ENCODE assay signal across 1 cellular context in the genomic region with DNA sequence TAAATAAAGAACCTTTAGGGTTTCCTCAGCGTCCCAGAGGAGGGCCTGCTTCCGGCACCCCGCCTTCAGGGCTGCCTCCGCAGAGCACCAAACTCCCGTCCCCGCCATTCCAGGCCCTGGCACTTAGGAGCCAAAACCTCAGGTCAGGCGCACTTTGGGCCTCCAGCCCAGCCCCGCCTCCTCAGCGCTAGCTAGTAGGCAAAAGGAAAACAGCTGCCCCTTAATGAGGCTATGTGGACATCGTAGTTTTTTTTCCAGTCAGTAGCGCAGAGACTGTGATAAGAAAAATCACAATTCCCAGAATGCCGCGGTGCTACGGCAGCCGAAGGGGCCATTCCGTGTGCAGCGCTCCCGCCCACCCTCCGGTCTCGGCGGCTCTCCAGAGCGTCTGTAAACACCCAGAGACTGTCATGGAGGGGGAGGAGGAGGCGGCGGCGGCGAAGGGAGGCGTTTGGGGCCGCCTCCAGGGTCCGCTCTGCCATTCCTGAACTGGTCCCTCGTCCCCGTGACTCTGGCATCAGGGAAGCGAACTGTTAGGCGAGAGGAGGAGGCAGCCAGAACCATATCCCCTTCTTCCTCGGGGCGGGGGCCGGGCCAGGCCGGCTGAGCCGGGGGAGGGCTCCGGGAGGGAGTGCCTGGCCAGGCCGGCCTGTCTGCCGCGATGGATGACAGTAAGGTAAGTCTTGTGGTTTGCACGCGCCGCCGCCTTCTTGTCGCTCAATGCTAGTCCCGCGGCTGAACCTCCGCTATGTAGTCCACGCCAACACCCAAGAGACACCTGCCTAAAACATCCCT.
A peak's percentile ranks its signal among the peaks of the same experiment; 100 is the strongest.
TF ChIP-seq lines count a peak whose summit lies in the region.

A gene with protein sequence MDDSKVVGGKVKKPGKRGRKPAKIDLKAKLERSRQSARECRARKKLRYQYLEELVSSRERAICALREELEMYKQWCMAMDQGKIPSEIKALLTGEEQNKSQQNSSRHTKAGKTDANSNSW (plus strand): TSS at position 365 of the 795 bp plus-strand sequence. CDS start 297 bp downstream, at position 662.

TF ChIP-seq in HepG2, 621 proteins besides CTCF, POLR2A, EP300 and RAD21 (continued from another document and continues in another):
- TF ChIP-seq, protein P1, sequence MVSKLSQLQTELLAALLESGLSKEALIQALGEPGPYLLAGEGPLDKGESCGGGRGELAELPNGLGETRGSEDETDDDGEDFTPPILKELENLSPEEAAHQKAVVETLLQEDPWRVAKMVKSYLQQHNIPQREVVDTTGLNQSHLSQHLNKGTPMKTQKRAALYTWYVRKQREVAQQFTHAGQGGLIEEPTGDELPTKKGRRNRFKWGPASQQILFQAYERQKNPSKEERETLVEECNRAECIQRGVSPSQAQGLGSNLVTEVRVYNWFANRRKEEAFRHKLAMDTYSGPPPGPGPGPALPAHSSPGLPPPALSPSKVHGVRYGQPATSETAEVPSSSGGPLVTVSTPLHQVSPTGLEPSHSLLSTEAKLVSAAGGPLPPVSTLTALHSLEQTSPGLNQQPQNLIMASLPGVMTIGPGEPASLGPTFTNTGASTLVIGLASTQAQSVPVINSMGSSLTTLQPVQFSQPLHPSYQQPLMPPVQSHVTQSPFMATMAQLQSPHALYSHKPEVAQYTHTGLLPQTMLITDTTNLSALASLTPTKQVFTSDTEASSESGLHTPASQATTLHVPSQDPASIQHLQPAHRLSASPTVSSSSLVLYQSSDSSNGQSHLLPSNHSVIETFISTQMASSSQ (IDR thresholded peaks at IDR 0.05; ENCODE audit: low read depth) = no peak
- TF ChIP-seq, protein P1 (CRISPR knock-in tag; IDR thresholded peaks at IDR 0.05; ENCODE audit: borderline replicate concordance) = peak; percentile 80; the same call in 1 of the 2 replicates
- TF ChIP-seq TAF1 (CRISPR knock-in tag; IDR thresholded peaks at IDR 0.05) = peak; percentile 65
- TF ChIP-seq, protein P2, sequence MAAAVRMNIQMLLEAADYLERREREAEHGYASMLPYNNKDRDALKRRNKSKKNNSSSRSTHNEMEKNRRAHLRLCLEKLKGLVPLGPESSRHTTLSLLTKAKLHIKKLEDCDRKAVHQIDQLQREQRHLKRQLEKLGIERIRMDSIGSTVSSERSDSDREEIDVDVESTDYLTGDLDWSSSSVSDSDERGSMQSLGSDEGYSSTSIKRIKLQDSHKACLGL (CRISPR knock-in tag; IDR thresholded peaks at IDR 0.05) = no peak; the same call in 1 of the 2 replicates
- TF ChIP-seq, protein P3, sequence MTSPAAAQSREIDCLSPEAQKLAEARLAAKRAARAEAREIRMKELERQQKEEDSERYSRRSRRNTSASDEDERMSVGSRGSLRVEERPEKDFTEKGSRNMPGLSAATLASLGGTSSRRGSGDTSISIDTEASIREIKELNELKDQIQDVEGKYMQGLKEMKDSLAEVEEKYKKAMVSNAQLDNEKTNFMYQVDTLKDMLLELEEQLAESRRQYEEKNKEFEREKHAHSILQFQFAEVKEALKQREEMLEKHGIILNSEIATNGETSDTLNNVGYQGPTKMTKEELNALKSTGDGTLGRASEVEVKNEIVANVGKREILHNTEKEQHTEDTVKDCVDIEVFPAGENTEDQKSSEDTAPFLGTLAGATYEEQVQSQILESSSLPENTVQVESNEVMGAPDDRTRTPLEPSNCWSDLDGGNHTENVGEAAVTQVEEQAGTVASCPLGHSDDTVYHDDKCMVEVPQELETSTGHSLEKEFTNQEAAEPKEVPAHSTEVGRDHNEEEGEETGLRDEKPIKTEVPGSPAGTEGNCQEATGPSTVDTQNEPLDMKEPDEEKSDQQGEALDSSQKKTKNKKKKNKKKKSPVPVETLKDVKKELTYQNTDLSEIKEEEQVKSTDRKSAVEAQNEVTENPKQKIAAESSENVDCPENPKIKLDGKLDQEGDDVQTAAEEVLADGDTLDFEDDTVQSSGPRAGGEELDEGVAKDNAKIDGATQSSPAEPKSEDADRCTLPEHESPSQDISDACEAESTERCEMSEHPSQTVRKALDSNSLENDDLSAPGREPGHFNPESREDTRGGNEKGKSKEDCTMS (CRISPR knock-in tag; conservative IDR thresholded peaks at IDR 0.05) = no peak
- no peak for TF ChIP-seq ZNF83 (CRISPR knock-in tag; IDR thresholded peaks at IDR 0.05; ENCODE audit: borderline replicate concordance)
- TF ChIP-seq, protein P4, sequence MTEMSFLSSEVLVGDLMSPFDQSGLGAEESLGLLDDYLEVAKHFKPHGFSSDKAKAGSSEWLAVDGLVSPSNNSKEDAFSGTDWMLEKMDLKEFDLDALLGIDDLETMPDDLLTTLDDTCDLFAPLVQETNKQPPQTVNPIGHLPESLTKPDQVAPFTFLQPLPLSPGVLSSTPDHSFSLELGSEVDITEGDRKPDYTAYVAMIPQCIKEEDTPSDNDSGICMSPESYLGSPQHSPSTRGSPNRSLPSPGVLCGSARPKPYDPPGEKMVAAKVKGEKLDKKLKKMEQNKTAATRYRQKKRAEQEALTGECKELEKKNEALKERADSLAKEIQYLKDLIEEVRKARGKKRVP (CRISPR knock-in tag; IDR thresholded peaks at IDR 0.05) = peak in 1 of 2 experiments; percentile 57; a peak in 1 of 4 replicates
- peak; percentile 84; the same call in 1 of the 2 replicates for TF ChIP-seq TARDBP (CRISPR knock-in tag; IDR thresholded peaks at IDR 0.05)
- TF ChIP-seq JUND (CRISPR knock-in tag; IDR thresholded peaks at IDR 0.05) = 0 out of 2 replicates have a peak, but pooled peaks have one; percentile 40
- peak; percentile 96 for TF ChIP-seq FOXA3 (CRISPR knock-in tag; IDR thresholded peaks at IDR 0.05)
- peak; percentile 77 for TF ChIP-seq ZNF292 (CRISPR knock-in tag; IDR thresholded peaks at IDR 0.05; ENCODE audit: borderline replicate concordance, low read depth)
- TF ChIP-seq SKI (IDR thresholded peaks at IDR 0.05; ENCODE audit: partially characterized antibody) = peak; percentile 93
- peak; percentile 57; the same call in 1 of the 2 replicates for TF ChIP-seq TBX3 (IDR thresholded peaks at IDR 0.05; ENCODE audit: borderline replicate concordance)
- no peak for TF ChIP-seq PRMT3 (CRISPR knock-in tag; IDR thresholded peaks at IDR 0.05; ENCODE audit: borderline replicate concordance, low read depth)
- TF ChIP-seq, protein P5, sequence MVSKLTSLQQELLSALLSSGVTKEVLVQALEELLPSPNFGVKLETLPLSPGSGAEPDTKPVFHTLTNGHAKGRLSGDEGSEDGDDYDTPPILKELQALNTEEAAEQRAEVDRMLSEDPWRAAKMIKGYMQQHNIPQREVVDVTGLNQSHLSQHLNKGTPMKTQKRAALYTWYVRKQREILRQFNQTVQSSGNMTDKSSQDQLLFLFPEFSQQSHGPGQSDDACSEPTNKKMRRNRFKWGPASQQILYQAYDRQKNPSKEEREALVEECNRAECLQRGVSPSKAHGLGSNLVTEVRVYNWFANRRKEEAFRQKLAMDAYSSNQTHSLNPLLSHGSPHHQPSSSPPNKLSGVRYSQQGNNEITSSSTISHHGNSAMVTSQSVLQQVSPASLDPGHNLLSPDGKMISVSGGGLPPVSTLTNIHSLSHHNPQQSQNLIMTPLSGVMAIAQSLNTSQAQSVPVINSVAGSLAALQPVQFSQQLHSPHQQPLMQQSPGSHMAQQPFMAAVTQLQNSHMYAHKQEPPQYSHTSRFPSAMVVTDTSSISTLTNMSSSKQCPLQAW (CRISPR knock-in tag; IDR thresholded peaks at IDR 0.05) = peak; percentile 96
- TF ChIP-seq, protein P6, sequence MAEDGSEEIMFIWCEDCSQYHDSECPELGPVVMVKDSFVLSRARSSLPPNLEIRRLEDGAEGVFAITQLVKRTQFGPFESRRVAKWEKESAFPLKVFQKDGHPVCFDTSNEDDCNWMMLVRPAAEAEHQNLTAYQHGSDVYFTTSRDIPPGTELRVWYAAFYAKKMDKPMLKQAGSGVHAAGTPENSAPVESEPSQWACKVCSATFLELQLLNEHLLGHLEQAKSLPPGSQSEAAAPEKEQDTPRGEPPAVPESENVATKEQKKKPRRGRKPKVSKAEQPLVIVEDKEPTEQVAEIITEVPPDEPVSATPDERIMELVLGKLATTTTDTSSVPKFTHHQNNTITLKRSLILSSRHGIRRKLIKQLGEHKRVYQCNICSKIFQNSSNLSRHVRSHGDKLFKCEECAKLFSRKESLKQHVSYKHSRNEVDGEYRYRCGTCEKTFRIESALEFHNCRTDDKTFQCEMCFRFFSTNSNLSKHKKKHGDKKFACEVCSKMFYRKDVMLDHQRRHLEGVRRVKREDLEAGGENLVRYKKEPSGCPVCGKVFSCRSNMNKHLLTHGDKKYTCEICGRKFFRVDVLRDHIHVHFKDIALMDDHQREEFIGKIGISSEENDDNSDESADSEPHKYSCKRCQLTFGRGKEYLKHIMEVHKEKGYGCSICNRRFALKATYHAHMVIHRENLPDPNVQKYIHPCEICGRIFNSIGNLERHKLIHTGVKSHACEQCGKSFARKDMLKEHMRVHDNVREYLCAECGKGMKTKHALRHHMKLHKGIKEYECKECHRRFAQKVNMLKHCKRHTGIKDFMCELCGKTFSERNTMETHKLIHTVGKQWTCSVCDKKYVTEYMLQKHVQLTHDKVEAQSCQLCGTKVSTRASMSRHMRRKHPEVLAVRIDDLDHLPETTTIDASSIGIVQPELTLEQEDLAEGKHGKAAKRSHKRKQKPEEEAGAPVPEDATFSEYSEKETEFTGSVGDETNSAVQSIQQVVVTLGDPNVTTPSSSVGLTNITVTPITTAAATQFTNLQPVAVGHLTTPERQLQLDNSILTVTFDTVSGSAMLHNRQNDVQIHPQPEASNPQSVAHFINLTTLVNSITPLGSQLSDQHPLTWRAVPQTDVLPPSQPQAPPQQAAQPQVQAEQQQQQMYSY (CRISPR knock-in tag; IDR thresholded peaks at IDR 0.05) = peak; percentile 78
- TF ChIP-seq, protein P7, sequence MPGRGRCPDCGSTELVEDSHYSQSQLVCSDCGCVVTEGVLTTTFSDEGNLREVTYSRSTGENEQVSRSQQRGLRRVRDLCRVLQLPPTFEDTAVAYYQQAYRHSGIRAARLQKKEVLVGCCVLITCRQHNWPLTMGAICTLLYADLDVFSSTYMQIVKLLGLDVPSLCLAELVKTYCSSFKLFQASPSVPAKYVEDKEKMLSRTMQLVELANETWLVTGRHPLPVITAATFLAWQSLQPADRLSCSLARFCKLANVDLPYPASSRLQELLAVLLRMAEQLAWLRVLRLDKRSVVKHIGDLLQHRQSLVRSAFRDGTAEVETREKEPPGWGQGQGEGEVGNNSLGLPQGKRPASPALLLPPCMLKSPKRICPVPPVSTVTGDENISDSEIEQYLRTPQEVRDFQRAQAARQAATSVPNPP (CRISPR knock-in tag; IDR thresholded peaks at IDR 0.05) = no peak
- TF ChIP-seq, protein P8, sequence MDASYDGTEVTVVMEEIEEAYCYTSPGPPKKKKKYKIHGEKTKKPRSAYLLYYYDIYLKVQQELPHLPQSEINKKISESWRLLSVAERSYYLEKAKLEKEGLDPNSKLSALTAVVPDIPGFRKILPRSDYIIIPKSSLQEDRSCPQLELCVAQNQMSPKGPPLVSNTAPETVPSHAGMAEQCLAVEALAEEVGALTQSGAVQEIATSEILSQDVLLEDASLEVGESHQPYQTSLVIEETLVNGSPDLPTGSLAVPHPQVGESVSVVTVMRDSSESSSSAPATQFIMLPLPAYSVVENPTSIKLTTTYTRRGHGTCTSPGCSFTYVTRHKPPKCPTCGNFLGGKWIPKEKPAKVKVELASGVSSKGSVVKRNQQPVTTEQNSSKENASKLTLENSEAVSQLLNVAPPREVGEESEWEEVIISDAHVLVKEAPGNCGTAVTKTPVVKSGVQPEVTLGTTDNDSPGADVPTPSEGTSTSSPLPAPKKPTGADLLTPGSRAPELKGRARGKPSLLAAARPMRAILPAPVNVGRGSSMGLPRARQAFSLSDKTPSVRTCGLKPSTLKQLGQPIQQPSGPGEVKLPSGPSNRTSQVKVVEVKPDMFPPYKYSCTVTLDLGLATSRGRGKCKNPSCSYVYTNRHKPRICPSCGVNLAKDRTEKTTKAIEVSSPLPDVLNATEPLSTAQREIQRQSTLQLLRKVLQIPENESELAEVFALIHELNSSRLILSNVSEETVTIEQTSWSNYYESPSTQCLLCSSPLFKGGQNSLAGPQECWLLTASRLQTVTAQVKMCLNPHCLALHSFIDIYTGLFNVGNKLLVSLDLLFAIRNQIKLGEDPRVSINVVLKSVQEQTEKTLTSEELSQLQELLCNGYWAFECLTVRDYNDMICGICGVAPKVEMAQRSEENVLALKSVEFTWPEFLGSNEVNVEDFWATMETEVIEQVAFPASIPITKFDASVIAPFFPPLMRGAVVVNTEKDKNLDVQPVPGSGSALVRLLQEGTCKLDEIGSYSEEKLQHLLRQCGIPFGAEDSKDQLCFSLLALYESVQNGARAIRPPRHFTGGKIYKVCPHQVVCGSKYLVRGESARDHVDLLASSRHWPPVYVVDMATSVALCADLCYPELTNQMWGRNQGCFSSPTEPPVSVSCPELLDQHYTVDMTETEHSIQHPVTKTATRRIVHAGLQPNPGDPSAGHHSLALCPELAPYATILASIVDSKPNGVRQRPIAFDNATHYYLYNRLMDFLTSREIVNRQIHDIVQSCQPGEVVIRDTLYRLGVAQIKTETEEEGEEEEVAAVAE (CRISPR knock-in tag; IDR thresholded peaks at IDR 0.05; ENCODE audit: borderline replicate concordance) = peak; percentile 67; the same call in 1 of the 2 replicates
- TF ChIP-seq SPEN (CRISPR knock-in tag; IDR thresholded peaks at IDR 0.05; ENCODE audit: low read depth) = peak; percentile 97
- TF ChIP-seq, protein P9, sequence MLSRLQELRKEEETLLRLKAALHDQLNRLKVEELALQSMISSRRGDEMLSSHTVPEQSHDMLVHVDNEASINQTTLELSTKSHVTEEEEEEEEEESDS (CRISPR knock-in tag; IDR thresholded peaks at IDR 0.05; ENCODE audit: borderline replicate concordance) = no peak
- TF ChIP-seq, protein P10, sequence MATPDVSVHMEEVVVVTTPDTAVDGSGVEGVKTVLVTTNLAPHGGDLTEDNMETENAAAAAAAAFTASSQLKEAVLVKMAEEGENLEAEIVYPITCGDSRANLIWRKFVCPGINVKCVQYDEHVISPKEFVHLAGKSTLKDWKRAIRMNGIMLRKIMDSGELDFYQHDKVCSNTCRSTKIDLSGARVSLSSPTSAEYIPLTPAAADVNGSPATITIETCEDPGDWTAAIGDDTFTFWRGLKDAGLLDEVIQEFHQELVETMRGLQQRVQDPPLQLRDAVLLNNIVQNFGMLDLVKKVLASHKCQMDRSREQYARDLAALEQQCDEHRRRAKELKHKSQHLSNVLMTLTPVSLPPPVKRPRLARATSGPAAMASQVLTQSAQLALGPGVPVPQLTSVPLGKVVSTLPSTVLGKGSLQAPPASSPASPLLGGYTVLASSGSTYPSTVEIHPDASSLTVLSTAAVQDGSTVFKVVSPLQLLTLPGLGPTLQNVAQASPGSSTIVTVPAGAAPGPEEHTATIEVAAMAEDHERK (CRISPR knock-in tag; IDR thresholded peaks at IDR 0.05; ENCODE audit: low read depth) = peak; percentile 50; the same call in 1 of the 2 replicates
- peak; percentile 92 for TF ChIP-seq ZFP36L1 (CRISPR knock-in tag; IDR thresholded peaks at IDR 0.05)
- no peak for TF ChIP-seq ZNF354B (CRISPR knock-in tag; IDR thresholded peaks at IDR 0.05)
- TF ChIP-seq SNRNP70 (IDR thresholded peaks at IDR 0.05; ENCODE audit: low read depth, low read length) = no peak
